In the genomic region with DNA sequence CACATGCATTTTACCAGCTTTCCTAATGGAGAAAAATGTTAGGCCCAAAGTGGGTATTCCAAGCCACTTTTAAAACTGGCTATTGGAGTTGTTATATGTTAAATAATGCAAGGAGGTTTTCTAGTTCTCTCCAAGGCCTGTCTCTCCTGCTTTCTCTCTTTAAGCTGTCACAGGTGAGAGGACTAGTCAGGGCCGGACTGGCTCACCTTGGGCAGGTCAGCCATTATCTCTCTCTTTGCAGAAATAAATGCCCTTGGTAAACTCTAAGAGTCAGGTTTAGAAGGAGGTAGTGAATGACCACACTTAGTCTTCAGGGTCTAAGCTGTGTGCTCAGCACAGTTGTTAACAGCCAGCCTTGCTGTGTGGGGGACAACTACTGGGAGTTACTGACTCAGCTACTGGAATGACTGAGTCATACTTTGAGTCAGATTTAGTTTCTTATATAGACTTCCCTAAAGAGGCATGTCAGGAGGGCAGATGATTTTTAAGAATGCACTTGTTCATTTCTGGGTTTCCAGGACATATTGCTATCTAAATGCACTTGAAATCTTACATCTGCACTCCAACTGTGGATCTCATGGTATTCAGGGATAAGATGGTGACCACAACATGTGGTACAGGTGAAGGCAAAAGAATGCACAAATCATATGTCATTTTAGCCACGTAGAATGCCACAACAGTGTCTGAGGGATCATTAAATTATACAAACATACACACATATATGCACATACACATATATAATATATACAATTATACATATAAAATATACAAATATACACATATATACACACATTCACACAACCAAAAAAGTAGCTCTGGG, we compare ENCODE assay signal across 8 cellular contexts.
A peak's percentile ranks its signal among the peaks of the same experiment; 100 is the strongest.
DNase-seq lines count a peak whose midpoint lies in the region; ATAC-seq and TF ChIP-seq lines count a peak whose summit lies in the region.

No MANE protein-coding gene starts in this region.

- H3K27me3 Mint-ChIP-seq in GM23338 (ENCODE audit: insufficient read depth, low read depth, poor library complexity), result no peaks in the 10 kb centered on the region
- H3K27me3 Mint-ChIP-seq in CD8-positive, alpha-beta memory T cell, result no peaks in the 10 kb centered on the region

- no peak for TF ChIP-seq CTCF in GM23338 (conservative IDR thresholded peaks at IDR 0.05; ENCODE audit: low read depth in 2 of 2)
- no peak for TF ChIP-seq CTCF in astrocyte of the cerebellum (IDR thresholded peaks at IDR 0.05; ENCODE audit: low read depth, low read length, missing control alignments)
- TF ChIP-seq CTCF in omental fat pad (IDR thresholded peaks at IDR 0.05), result no peak

- H2AFZ ChIP-seq in GM23338, result peak overlapping the region; percentile 70

- no peaks in the 10 kb centered on the region for H3K79me2 ChIP-seq in GM23338 (replicated peaks; ENCODE audit: insufficient read depth)

- no peak overlapping the region for H3K4me3 Mint-ChIP-seq in GM23338
- no peak overlapping the region for H3K4me3 Mint-ChIP-seq in CD8-positive, alpha-beta memory T cell

- H3K27me3 ChIP-seq in GM23338 (ENCODE audit: insufficient read depth), result no peaks in the 10 kb centered on the region
- no peaks in the 10 kb centered on the region for H3K27me3 ChIP-seq in CD8-positive, alpha-beta memory T cell (ENCODE audit: insufficient read depth, low read length, poor library complexity, severe bottlenecking)

- no peak overlapping the region for H3K4me2 ChIP-seq in GM23338

- no peaks in the 10 kb centered on the region for H3K9me3 ChIP-seq in CD8-positive, alpha-beta memory T cell (ENCODE audit: low read length)

- ATAC-seq in GM18508 (IDR thresholded peaks at IDR 0.05; ENCODE audit: insufficient read depth, unreplicated experiment) (peak; percentile 97), GM23338 (no peak), omental fat pad (ENCODE audit: low FRiP score) (peak; percentile 77)

- DNase-seq in GM23338 (ENCODE audit: low spot score), result no peak
- DNase-seq in KBM-7, result peak; percentile 5
- DNase-seq in astrocyte of the cerebellum (ENCODE audit: low read depth), result peak; percentile 74
- DNase-seq in omental fat pad (ENCODE audit: low spot score), result no peak
- no peak for DNase-seq in CD8-positive, alpha-beta memory T cell
- no peak for DNase-seq in NCI-H748 (lab: John Stamatoyannopoulos, UW; ENCODE audit: unreplicated experiment)
- no peak for DNase-seq in activated gamma-delta T cell (lab: John Stamatoyannopoulos, UW)

- H3K36me3 Mint-ChIP-seq in GM23338 (ENCODE audit: low read depth), result no peaks in the 10 kb centered on the region
- H3K36me3 Mint-ChIP-seq in CD8-positive, alpha-beta memory T cell, result no peaks in the 10 kb centered on the region

- CTCF ChIA-PET in CD8-positive, alpha-beta memory T cell (lab: Charles Lee), result no interaction called here

- POLR2A ChIA-PET in CD8-positive, alpha-beta memory T cell (lab: Charles Lee), result no interaction called here

- H3K27ac ChIP-seq in GM23338 (ENCODE audit: low read depth), result no peak overlapping the region
- no peak overlapping the region for H3K27ac ChIP-seq in CD8-positive, alpha-beta memory T cell (ENCODE audit: low read depth, low read length)

- no peaks in the 10 kb centered on the region for H3K9me2 ChIP-seq in GM23338 (ENCODE audit: insufficient read depth)

- peaks cover 7% of the 10 kb centered on the region; the same call in 2 of the 3 replicates for H3K4me1 Mint-ChIP-seq in GM23338
- no peaks in the 10 kb centered on the region for H3K4me1 Mint-ChIP-seq in CD8-positive, alpha-beta memory T cell

- no peak overlapping the region for H3K4me3 ChIP-seq in GM23338
- H3K4me3 ChIP-seq in astrocyte of the cerebellum (ENCODE audit: low read depth, low read length), result no peak overlapping the region
- H3K4me3 ChIP-seq in CD8-positive, alpha-beta memory T cell (ENCODE audit: low read length), result no peak overlapping the region

- H3F3A ChIP-seq in GM23338 (replicated peaks; ENCODE audit: low read depth), result no peaks in the 10 kb centered on the region

- no peaks in the 10 kb centered on the region for H3K36me3 ChIP-seq in GM23338 (ENCODE audit: insufficient read depth)
- no peaks in the 10 kb centered on the region for H3K36me3 ChIP-seq in CD8-positive, alpha-beta memory T cell (ENCODE audit: insufficient read depth, low read length)

- H3K9me3 Mint-ChIP-seq in GM23338, result no peaks in the 10 kb centered on the region
- no peaks in the 10 kb centered on the region for H3K9me3 Mint-ChIP-seq in CD8-positive, alpha-beta memory T cell

- no peak overlapping the region; the same call in 1 of the 2 replicates for H3K27ac Mint-ChIP-seq in GM23338
- no peak overlapping the region for H3K27ac Mint-ChIP-seq in CD8-positive, alpha-beta memory T cell

- in situ Hi-C loops in KBM-7 (cut with MboI; ENCODE audit: low pct_unique_long_range_greater_than_20kb, low sequenced_read_pairs), result no loop called here
- in situ Hi-C loops in astrocyte of the cerebellum (cut with HindIII; ENCODE audit: low sequenced_read_pairs), result no loop called here

- 0 out of 2 replicates have a peak, but pooled peaks cover 3% of the 10 kb centered on the region for H3K4me1 ChIP-seq in GM23338 (ENCODE audit: insufficient read depth)
- H3K4me1 ChIP-seq in CD8-positive, alpha-beta memory T cell (ENCODE audit: insufficient read depth, low read length), result no peaks in the 10 kb centered on the region

- H4K20me1 ChIP-seq in GM23338 (replicated peaks; ENCODE audit: insufficient read depth), result no peaks in the 10 kb centered on the region

TF ChIP-seq in GM23338, 12 proteins besides CTCF, POLR2A, EP300 and RAD21 (continues in another document):
- no peak for TF ChIP-seq ZNF331 (CRISPR knock-in tag; IDR thresholded peaks at IDR 0.05; ENCODE audit: low read depth)
- TF ChIP-seq EZH2phosphoT487 (IDR thresholded peaks at IDR 0.05; ENCODE audit: unreplicated experiment), result no peak
- no peak for TF ChIP-seq POLR2AphosphoS5 (IDR thresholded peaks at IDR 0.05; ENCODE audit: low read depth)
- TF ChIP-seq, protein P1, sequence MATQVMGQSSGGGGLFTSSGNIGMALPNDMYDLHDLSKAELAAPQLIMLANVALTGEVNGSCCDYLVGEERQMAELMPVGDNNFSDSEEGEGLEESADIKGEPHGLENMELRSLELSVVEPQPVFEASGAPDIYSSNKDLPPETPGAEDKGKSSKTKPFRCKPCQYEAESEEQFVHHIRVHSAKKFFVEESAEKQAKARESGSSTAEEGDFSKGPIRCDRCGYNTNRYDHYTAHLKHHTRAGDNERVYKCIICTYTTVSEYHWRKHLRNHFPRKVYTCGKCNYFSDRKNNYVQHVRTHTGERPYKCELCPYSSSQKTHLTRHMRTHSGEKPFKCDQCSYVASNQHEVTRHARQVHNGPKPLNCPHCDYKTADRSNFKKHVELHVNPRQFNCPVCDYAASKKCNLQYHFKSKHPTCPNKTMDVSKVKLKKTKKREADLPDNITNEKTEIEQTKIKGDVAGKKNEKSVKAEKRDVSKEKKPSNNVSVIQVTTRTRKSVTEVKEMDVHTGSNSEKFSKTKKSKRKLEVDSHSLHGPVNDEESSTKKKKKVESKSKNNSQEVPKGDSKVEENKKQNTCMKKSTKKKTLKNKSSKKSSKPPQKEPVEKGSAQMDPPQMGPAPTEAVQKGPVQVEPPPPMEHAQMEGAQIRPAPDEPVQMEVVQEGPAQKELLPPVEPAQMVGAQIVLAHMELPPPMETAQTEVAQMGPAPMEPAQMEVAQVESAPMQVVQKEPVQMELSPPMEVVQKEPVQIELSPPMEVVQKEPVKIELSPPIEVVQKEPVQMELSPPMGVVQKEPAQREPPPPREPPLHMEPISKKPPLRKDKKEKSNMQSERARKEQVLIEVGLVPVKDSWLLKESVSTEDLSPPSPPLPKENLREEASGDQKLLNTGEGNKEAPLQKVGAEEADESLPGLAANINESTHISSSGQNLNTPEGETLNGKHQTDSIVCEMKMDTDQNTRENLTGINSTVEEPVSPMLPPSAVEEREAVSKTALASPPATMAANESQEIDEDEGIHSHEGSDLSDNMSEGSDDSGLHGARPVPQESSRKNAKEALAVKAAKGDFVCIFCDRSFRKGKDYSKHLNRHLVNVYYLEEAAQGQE (IDR thresholded peaks at IDR 0.05; ENCODE audit: unreplicated experiment), result no peak
- TF ChIP-seq, protein P2, sequence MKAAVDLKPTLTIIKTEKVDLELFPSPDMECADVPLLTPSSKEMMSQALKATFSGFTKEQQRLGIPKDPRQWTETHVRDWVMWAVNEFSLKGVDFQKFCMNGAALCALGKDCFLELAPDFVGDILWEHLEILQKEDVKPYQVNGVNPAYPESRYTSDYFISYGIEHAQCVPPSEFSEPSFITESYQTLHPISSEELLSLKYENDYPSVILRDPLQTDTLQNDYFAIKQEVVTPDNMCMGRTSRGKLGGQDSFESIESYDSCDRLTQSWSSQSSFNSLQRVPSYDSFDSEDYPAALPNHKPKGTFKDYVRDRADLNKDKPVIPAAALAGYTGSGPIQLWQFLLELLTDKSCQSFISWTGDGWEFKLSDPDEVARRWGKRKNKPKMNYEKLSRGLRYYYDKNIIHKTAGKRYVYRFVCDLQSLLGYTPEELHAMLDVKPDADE (IDR thresholded peaks at IDR 0.05), result no peak
- no peak for TF ChIP-seq CREB1 (CRISPR knock-in tag; IDR thresholded peaks at IDR 0.05; ENCODE audit: low read depth)

Comparison
In these comparisons a context has a peak if more than half of its experiments do, and no peak if none do; other contexts are left out.
1. DNase-seq: peak in KBM-7 (single experiment) and astrocyte of the cerebellum (single experiment); none in GM23338 (single experiment), omental fat pad (single experiment), CD8-positive, alpha-beta memory T cell (0 of 5), NCI-H748 (single experiment) and activated gamma-delta T cell (single experiment).